Comparison of ENCODE assay signal across 1 cellular context in genomic region chr9:94865599-94866456, GRCh38.
TF ChIP-seq lines count a peak whose summit lies in the region.

No MANE protein-coding gene starts in this region.

TF ChIP-seq in HEK293, 187 proteins besides CTCF, POLR2A, EP300 and RAD21 (continued from another document):
- TF ChIP-seq ZNF155 (tag by site-specific recombination; IDR thresholded peaks at IDR 0.05) (no peak), ZNF555 (tag by site-specific recombination; conservative IDR thresholded peaks at IDR 0.05) (no peak), ZNF214 (tag by site-specific recombination; IDR thresholded peaks at IDR 0.05; ENCODE audit: borderline replicate concordance) (no peak), ZNF280D (tag by site-specific recombination; IDR thresholded peaks at IDR 0.05) (no peak), ZNF600 (tag by site-specific recombination; IDR thresholded peaks at IDR 0.05) (peak; percentile 68), ZNF623 (tag by site-specific recombination; IDR thresholded peaks at IDR 0.05) (no peak), GFI1B (tag by site-specific recombination; IDR thresholded peaks at IDR 0.05) (no peak), ZFP37 (tag by site-specific recombination; IDR thresholded peaks at IDR 0.05) (no peak), SP3 (tag by site-specific recombination; IDR thresholded peaks at IDR 0.05) (no peak), ZNF529 (tag by site-specific recombination; IDR thresholded peaks at IDR 0.05; ENCODE audit: insufficient replicate concordance) (no peak), ZNF433 (tag by site-specific recombination; IDR thresholded peaks at IDR 0.05; ENCODE audit: low read depth) (no peak), ZNF174 (tag by site-specific recombination; IDR thresholded peaks at IDR 0.05) (no peak), ZBTB7A (tag by site-specific recombination; IDR thresholded peaks at IDR 0.05; ENCODE audit: low read depth) (no peak), ZNF335 (tag by site-specific recombination; conservative IDR thresholded peaks at IDR 0.05) (0 out of 2 replicates have a peak, but pooled peaks have one; percentile 16), PRDM6 (tag by site-specific recombination; IDR thresholded peaks at IDR 0.05) (peak; percentile 47), ZNF114 (tag by site-specific recombination; IDR thresholded peaks at IDR 0.05) (no peak), ZNF692 (tag by site-specific recombination; IDR thresholded peaks at IDR 0.05) (no peak), ZNF701 (tag by site-specific recombination; IDR thresholded peaks at IDR 0.05) (no peak), ZNF23 (tag by site-specific recombination; IDR thresholded peaks at IDR 0.05; ENCODE audit: borderline replicate concordance) (no peak), ZNF140 (tag by site-specific recombination; IDR thresholded peaks at IDR 0.05) (no peak), ZNF785 (tag by site-specific recombination; IDR thresholded peaks at IDR 0.05) (no peak), ATF2 (tag by site-specific recombination; IDR thresholded peaks at IDR 0.05; ENCODE audit: low read depth) (no peak), ZFP41 (tag by site-specific recombination; IDR thresholded peaks at IDR 0.05; ENCODE audit: borderline replicate concordance) (no peak), ZNF843 (tag by site-specific recombination; IDR thresholded peaks at IDR 0.05) (no peak), ZBTB48 (tag by site-specific recombination; IDR thresholded peaks at IDR 0.05) (no peak), ZNF639 (tag by site-specific recombination; IDR thresholded peaks at IDR 0.05) (no peak), ZNF548 (tag by site-specific recombination; IDR thresholded peaks at IDR 0.05) (no peak), KLF7 (tag by site-specific recombination; IDR thresholded peaks at IDR 0.05; ENCODE audit: borderline replicate concordance) (no peak), ZNF654 (tag by site-specific recombination; IDR thresholded peaks at IDR 0.05; ENCODE audit: low read depth) (no peak)
